In the genomic region with DNA sequence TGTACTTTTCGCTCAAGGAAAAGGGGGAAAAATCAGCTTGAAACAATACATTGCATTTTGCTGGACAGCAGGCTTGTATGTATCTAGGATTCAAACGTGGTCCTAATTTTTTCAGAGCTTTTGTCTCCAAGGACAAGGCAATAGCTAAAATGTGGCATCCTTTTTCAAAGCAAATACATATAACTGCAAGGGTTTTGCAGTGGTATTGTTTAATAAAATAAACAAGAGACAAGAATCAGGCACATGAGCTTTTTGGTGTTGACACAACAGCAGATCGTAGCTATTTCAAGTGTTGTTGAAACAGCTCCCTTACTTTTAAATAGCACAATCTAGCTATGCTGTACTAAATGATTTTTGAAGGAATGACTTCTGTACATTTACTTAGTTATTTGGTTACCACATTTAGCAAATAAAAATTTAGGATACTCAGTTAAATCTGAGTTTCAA, we compare ENCODE assay signal across 1 cellular context.
TF ChIP-seq lines count a peak whose summit lies in the region.

No MANE protein-coding gene starts in this region.

TF ChIP-seq in WTC11, 78 proteins besides CTCF, POLR2A, EP300 and RAD21 (continued from another document):
- TF ChIP-seq, protein P1, sequence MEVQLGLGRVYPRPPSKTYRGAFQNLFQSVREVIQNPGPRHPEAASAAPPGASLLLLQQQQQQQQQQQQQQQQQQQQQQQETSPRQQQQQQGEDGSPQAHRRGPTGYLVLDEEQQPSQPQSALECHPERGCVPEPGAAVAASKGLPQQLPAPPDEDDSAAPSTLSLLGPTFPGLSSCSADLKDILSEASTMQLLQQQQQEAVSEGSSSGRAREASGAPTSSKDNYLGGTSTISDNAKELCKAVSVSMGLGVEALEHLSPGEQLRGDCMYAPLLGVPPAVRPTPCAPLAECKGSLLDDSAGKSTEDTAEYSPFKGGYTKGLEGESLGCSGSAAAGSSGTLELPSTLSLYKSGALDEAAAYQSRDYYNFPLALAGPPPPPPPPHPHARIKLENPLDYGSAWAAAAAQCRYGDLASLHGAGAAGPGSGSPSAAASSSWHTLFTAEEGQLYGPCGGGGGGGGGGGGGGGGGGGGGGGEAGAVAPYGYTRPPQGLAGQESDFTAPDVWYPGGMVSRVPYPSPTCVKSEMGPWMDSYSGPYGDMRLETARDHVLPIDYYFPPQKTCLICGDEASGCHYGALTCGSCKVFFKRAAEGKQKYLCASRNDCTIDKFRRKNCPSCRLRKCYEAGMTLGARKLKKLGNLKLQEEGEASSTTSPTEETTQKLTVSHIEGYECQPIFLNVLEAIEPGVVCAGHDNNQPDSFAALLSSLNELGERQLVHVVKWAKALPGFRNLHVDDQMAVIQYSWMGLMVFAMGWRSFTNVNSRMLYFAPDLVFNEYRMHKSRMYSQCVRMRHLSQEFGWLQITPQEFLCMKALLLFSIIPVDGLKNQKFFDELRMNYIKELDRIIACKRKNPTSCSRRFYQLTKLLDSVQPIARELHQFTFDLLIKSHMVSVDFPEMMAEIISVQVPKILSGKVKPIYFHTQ (CRISPR knock-in tag; IDR thresholded peaks at IDR 0.05) = no peak
